ENCODE assay signal across 17 cellular contexts in the genomic region with DNA sequence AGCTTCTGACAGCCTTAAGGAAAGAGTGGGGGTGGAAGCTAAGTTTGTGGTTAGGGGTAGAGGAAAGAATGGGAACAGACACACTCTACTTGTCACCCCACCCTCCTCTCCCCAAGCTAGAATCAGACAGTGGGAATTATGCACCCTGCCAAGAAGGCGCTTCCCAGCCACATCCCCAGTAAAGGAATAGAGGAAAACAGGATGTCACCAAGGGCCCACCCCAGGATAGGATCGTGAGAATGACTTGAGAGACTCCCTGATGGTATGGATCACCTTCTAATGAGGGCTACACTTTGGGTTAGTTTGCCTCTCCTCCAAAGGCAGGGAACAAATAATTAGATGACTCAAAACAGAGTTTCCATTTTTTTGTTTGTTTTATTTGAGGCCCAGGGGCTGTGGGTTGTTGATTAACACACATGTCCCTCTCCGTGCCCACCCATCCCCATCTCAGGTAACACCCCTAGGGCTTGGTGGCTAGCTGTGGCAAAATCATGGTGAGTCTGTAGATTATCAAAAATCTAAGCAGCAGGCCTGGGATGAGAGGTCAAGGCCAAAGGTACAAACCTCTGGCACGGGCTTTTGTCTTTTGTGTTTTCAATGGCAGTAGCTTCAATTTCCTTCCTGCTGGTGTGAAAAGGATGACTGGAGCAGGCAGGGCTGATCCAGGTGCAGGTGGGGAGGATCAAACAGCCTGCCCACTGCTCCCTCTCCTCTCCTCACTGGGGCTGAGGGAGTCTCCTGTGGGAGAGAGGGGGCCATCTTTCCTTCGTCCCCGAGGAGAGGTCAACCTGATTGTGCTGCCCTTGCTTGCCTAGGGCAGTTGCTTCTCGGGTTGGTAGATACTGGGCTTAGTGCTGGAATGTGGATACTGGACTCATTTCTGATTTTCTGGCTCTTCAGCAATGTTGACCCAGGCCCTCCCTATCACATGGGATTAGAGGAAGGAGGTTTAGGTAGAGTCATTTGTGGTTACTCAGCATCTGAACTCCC. TPM values are rescaled to one million over a fixed set of nuclear protein-coding genes. Genes with fewer than 3 reads are reported as not detected.
A peak's percentile ranks its signal among the peaks of the same experiment; 100 is the strongest.
DNase-seq lines count a peak whose midpoint lies in the region; ATAC-seq, FAIRE-seq and TF ChIP-seq lines count a peak whose summit lies in the region.
"Had no signal": no experiment of that assay in that cellular context is flagged by ENCODE, and none has a peak within 500 bp of the region (broad histone marks: within the 10 kb centered on the region; RNA-seq: fewer than 3 reads in every experiment).

No MANE protein-coding gene starts in this region.

- BruUV-seq in PC-3 (replicated peaks; lab: Mats Ljungman, UMichigan): no TSS peak

- H3F3A ChIP-seq in PC-3 (ENCODE audit: low read length, unreplicated experiment): peaks cover 2% of the 10 kb centered on the region

- no peaks in the 10 kb centered on the region for H4K20me1 ChIP-seq in PC-3 (ENCODE audit: low read length)

- peaks cover 71% of the 10 kb centered on the region for H3K4me1 ChIP-seq in PC-3 (ENCODE audit: insufficient read depth, low read length)
- H3K4me1 ChIP-seq in endodermal cell (ENCODE audit: control insufficient read depth, insufficient read depth, low read length): peaks cover 30% of the 10 kb centered on the region
- H3K4me1 ChIP-seq in kidney (ENCODE audit: control insufficient read depth in 1 of 2, insufficient read depth in 1 of 2, low read depth in 1 of 2, low read length in 2 of 2): peaks cover 6 to 17% of the 10 kb centered on the region in 2 donors

- no peak overlapping the region for H3K4me3 Mint-ChIP-seq in endodermal cell
- H3K4me3 Mint-ChIP-seq: brain had no signal

- H3K9ac ChIP-seq in PC-3 (ENCODE audit: low read length): peak overlapping the region; percentile 16
- no peak overlapping the region for H3K9ac ChIP-seq in endodermal cell (ENCODE audit: extremely low read depth, low read length, poor library complexity, severe bottlenecking)
- no peak overlapping the region for H3K9ac ChIP-seq in kidney (ENCODE audit: low read length in 2 of 2)
- H3K9ac ChIP-seq: KMS-11 had no signal

- peaks cover 55% of the 10 kb centered on the region for H3K4me1 Mint-ChIP-seq in endodermal cell

- H3K9me2 ChIP-seq in PC-3 (replicated peaks; ENCODE audit: low read length): no peaks in the 10 kb centered on the region

- no peaks in the 10 kb centered on the region for H3K36me3 Mint-ChIP-seq in endodermal cell (ENCODE audit: low read depth)
- H3K36me3 Mint-ChIP-seq: brain had no signal

- CTCF ChIA-PET in PC-3 (lab: Charles Lee): no interaction called here

- DNase-seq in DMS53 (lab: John Stamatoyannopoulos, UW): peak; percentile 50
- DNase-seq in DMS53 treated with DMSO at 0.1 percent for 48 hours (lab: John Stamatoyannopoulos, UW; ENCODE audit: unreplicated experiment): no peak
- peak; percentile 76 for DNase-seq in PC-3
- DNase-seq in endodermal cell: peak; percentile 66
- peak; percentile 79 for DNase-seq in renal cortical epithelial cell (ENCODE audit: low read depth)
- DNase-seq in kidney: no peak
- DNase-seq in Kasumi-1 (lab: John Stamatoyannopoulos, UW): no peak
- DNase-seq: left cardiac atrium, NCI-H2029, transverse colon had no signal

- H3K4me3 ChIP-seq in PC-3 (ENCODE audit: low read length) (0 out of 2 replicates have a peak overlapping the region, but pooled peaks have one; percentile 2), endodermal cell (ENCODE audit: low read length) (no peak overlapping the region), kidney (ENCODE audit: low read length in 2 of 2) (no peak overlapping the region)
- H3K4me3 ChIP-seq: GM12878, transverse colon had no signal

- TF ChIP-seq CTCF in PC-3 (conservative IDR thresholded peaks at IDR 0.05; ENCODE audit: low read depth, low read length): no peak
- TF ChIP-seq CTCF in endodermal cell (conservative IDR thresholded peaks at IDR 0.05): no peak
- TF ChIP-seq CTCF in kidney (IDR thresholded peaks at IDR 0.05; ENCODE audit: borderline replicate concordance, extremely low read depth, insufficient read depth): no peak

- no peak for FAIRE-seq in kidney (lab: Jason Lieb, UNC)
- FAIRE-seq: GM12878 had no signal

- no peak; the same call in 1 of the 2 replicates for ATAC-seq in PC-3
- ATAC-seq in HG03520 (IDR thresholded peaks at IDR 0.05; ENCODE audit: unreplicated experiment): no peak
- ATAC-seq: activated CD4-positive, CD25-positive, alpha-beta regulatory T cell treated with anti-CD3 and anti-CD28 coated beads, Interleukin-2, amount 50 U/mL, for 24 hours; GM12878; left cardiac atrium; SK-N-SH treated with all-trans-retinoic acid at 6 μM for 48 hours had no signal

- intact Hi-C loops in PC-3 (cut with micrococcal nuclease) (no loop called here), kidney (cut with DNase I) (no loop called here)

- no peak overlapping the region for H2AFZ ChIP-seq in PC-3 (ENCODE audit: low read length)

- POLR2A ChIA-PET in PC-3 (lab: Charles Lee; ENCODE audit: unreplicated experiment): no interaction called here

- H3K27ac Mint-ChIP-seq in endodermal cell: peak overlapping the region; percentile 70

- no peaks in the 10 kb centered on the region for H3K9me3 Mint-ChIP-seq in endodermal cell
- H3K9me3 Mint-ChIP-seq: brain had no signal

- 82 to 85% methylated on average over 3 to 7 of the region's 7 CpGs for WGBS in endodermal cell (ENCODE audit: insufficient coverage in 1 of 2, insufficient read length in 1 of 2), 2 experiments

- H3K9me3 ChIP-seq in PC-3 (ENCODE audit: low read length) (no peaks in the 10 kb centered on the region), endodermal cell (ENCODE audit: control insufficient read depth, low read length) (no peaks in the 10 kb centered on the region), kidney (ENCODE audit: control insufficient read depth in 1 of 2, low read length in 2 of 2) (no peaks in the 10 kb centered on the region)
- H3K9me3 ChIP-seq: transverse colon had no signal

- peak overlapping the region; percentile 61 for H3K4me2 ChIP-seq in PC-3 (ENCODE audit: low read length)
- H3K4me2 ChIP-seq: KMS-11 had no signal

- no peaks in the 10 kb centered on the region for H3K27me3 Mint-ChIP-seq in endodermal cell (ENCODE audit: insufficient read depth)
- H3K27me3 Mint-ChIP-seq: brain had no signal

- H3K27me3 ChIP-seq in PC-3 (ENCODE audit: low read length): no peaks in the 10 kb centered on the region
- H3K27me3 ChIP-seq in endodermal cell (ENCODE audit: control insufficient read depth, insufficient read depth, low read length, poor library complexity, severe bottlenecking): no peaks in the 10 kb centered on the region
- H3K27me3 ChIP-seq: transverse colon had no signal

- H3K79me2 ChIP-seq in PC-3 (ENCODE audit: low read length): no peaks in the 10 kb centered on the region

- H3K36me3 ChIP-seq in PC-3 (ENCODE audit: low read depth, low read length) (no peaks in the 10 kb centered on the region), endodermal cell (ENCODE audit: control insufficient read depth, insufficient read depth, low read length) (no peaks in the 10 kb centered on the region), kidney (ENCODE audit: control insufficient read depth in 1 of 2, insufficient read depth in 2 of 2, low read length in 2 of 2) (no peaks in the 10 kb centered on the region)
- H3K36me3 ChIP-seq: transverse colon had no signal

- H3K27ac ChIP-seq in PC-3 (ENCODE audit: low read length): peak overlapping the region; percentile 70
- no peak overlapping the region for H3K27ac ChIP-seq in endodermal cell (ENCODE audit: low read depth, low read length)
- H3K27ac ChIP-seq in kidney (ENCODE audit: low read depth in 2 of 2, low read length in 2 of 2): no peak overlapping the region
- H3K27ac ChIP-seq: 22Rv1, KMS-11 had no signal

RNA-seq across cellular contexts. Expression of a gene that starts 32.0 kb away (rescaled TPM):
- 38.1 and 38.3 TPM in 2 replicates for total RNA-seq in PC-3 (2014; rRNA removed)
- total RNA-seq in endodermal cell: 10 to 100 TPM; 84.6 to 90.9 TPM
- 63.3 TPM for polyA plus RNA-seq in endodermal cell (2013, experiment 1 of 2)
- 67.9 TPM for polyA plus RNA-seq in endodermal cell (2013, experiment 2 of 2)
- 36.5 and 45.6 TPM in 2 replicates for total RNA-seq in renal cortical epithelial cell
- total RNA-seq in kidney: 53.6 TPM
- polyA plus RNA-seq in kidney (ENCODE audit: insufficient read depth, low read depth, low replicate concordance): 13.0 TPM

Comparison
In these comparisons a context has a peak if more than half of its experiments do, and no peak if none do; other contexts are left out.
1. DNase-seq: peak in DMS53 (single experiment), PC-3 (single experiment), endodermal cell (single experiment) and renal cortical epithelial cell (single experiment); none in DMS53 treated with DMSO at 0.1 percent for 48 hours (single experiment), kidney (single experiment) and Kasumi-1 (0 of 2).